ENCODE assay signal across 8 cellular contexts in the genomic region with DNA sequence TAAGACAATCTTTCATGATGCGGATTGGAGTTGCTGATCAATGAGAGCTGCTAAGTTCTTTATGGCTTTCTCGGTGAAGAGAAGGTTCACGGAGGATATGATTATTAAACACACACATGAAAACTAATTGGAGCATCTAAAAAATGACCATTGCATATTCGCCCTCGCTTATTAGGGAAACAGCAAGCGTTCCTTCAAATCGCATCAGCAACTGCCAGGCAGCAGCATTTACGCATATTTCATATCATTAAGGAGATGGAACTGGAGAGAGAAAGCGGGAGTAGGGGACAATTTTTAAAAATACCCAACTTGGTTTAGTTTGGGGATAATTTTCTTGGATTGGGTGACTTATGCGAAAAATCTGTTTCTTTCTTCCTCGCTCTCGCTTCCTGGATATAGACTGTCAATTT. TPM values are rescaled to one million over a fixed set of nuclear protein-coding genes. Genes with fewer than 3 reads are reported as not detected.
DNase-seq lines count a peak whose midpoint lies in the region; ATAC-seq and TF ChIP-seq lines count a peak whose summit lies in the region.

No MANE protein-coding gene starts in this region.

- CTCF ChIA-PET in activated CD4-positive, alpha-beta T cell treated with anti-CD3 and anti-CD28 coated beads for 36 hours (lab: Charles Lee) = interaction anchor here (1.9 kb wide), 1 partner anchor 196 kb away, joined by 5 read pairs; no protein-coding TSS in a partner anchor

- H3K27me3 Mint-ChIP-seq in activated CD4-positive, alpha-beta T cell treated with anti-CD3 and anti-CD28 coated beads for 36 hours = peaks cover 38% of the 10 kb centered on the region
- H3K27me3 Mint-ChIP-seq in activated T-helper 17 cell treated with anti-CD3 and anti-CD28 coated beads, Interleukin-2, amount 50 U/mL, for 72 hours = peaks cover 33% of the 10 kb centered on the region

- intact Hi-C loops in activated CD4-positive, alpha-beta T cell treated with anti-CD3 and anti-CD28 coated beads for 36 hours (cut with DNase I, micrococcal nuclease) = loop anchor here (1.0 to 10.0 kb wide), 11 partner anchors 113 to 959 kb away; a partner anchor contains a TSS

- H3K4me3 Mint-ChIP-seq in activated CD4-positive, alpha-beta T cell treated with anti-CD3 and anti-CD28 coated beads for 36 hours = peak overlapping the region; percentile 80
- peak overlapping the region; percentile 100 for H3K4me3 Mint-ChIP-seq in activated T-helper 17 cell treated with anti-CD3 and anti-CD28 coated beads, Interleukin-2, amount 50 U/mL, for 72 hours

- ATAC-seq in activated CD4-positive, alpha-beta T cell treated with anti-CD3 and anti-CD28 coated beads for 36 hours = no peak
- ATAC-seq in activated T-helper 17 cell treated with anti-CD3 and anti-CD28 coated beads, Interleukin-2, amount 50 U/mL, for 72 hours (replicated peaks) = no peak
- ATAC-seq in thoracic aorta (ENCODE audit: insufficient number of reproducible peaks, low FRiP score, low read depth) = no peak
- ATAC-seq in HG03108 (IDR thresholded peaks at IDR 0.05; ENCODE audit: unreplicated experiment) = no peak
- no peak for ATAC-seq in GM21528 (IDR thresholded peaks at IDR 0.05; ENCODE audit: low FRiP score, unreplicated experiment)

- POLR2A ChIA-PET in activated CD4-positive, alpha-beta T cell treated with anti-CD3 and anti-CD28 coated beads for 36 hours (lab: Charles Lee) = no interaction called here

- no peaks in the 10 kb centered on the region for H3K9me3 Mint-ChIP-seq in activated CD4-positive, alpha-beta T cell treated with anti-CD3 and anti-CD28 coated beads for 36 hours (ENCODE audit: low read depth)
- no peaks in the 10 kb centered on the region for H3K9me3 Mint-ChIP-seq in activated T-helper 17 cell treated with anti-CD3 and anti-CD28 coated beads, Interleukin-2, amount 50 U/mL, for 72 hours

- H3K27ac Mint-ChIP-seq in activated CD4-positive, alpha-beta T cell treated with anti-CD3 and anti-CD28 coated beads for 36 hours = peak overlapping the region; percentile 65
- peak overlapping the region; percentile 72 for H3K27ac Mint-ChIP-seq in activated T-helper 17 cell treated with anti-CD3 and anti-CD28 coated beads, Interleukin-2, amount 50 U/mL, for 72 hours

- H3K27me3 ChIP-seq in kidney epithelial cell (ENCODE audit: control insufficient read depth, insufficient read depth, low read length) (peaks cover 11% of the 10 kb centered on the region), thoracic aorta (replicated peaks; ENCODE audit: insufficient read depth) (no peaks in the 10 kb centered on the region)

- H3K4me1 ChIP-seq in thoracic aorta (ENCODE audit: control insufficient read depth in 1 of 2, low read depth in 2 of 2) = peaks cover 0 to 12% of the 10 kb centered on the region in 2 donors

- no peak for TF ChIP-seq CTCF in kidney epithelial cell (IDR thresholded peaks at IDR 0.05; ENCODE audit: insufficient read depth, low read length, poor library complexity, severe bottlenecking)
- no peak for TF ChIP-seq CTCF in thoracic aorta (IDR thresholded peaks at IDR 0.05)

- H3K36me3 ChIP-seq in kidney epithelial cell (ENCODE audit: control insufficient read depth, insufficient read depth, low read length) = no peaks in the 10 kb centered on the region
- no peaks in the 10 kb centered on the region for H3K36me3 ChIP-seq in thoracic aorta

- DNase-seq in activated CD4-positive, alpha-beta T cell treated with anti-CD3 and anti-CD28 coated beads for 36 hours = no peak
- DNase-seq in activated CD4-positive, alpha-beta T cell treated with anti-CD3 and anti-CD28 coated beads for 48 hours = no peak
- DNase-seq in kidney epithelial cell (ENCODE audit: low read depth) (no peak), thoracic aorta (ENCODE audit: low spot score) (no peak), NCI-H128 (lab: John Stamatoyannopoulos, UW; ENCODE audit: unreplicated experiment) (no peak)

- H3K36me3 Mint-ChIP-seq in activated CD4-positive, alpha-beta T cell treated with anti-CD3 and anti-CD28 coated beads for 36 hours (ENCODE audit: low read depth) = no peaks in the 10 kb centered on the region
- no peaks in the 10 kb centered on the region for H3K36me3 Mint-ChIP-seq in activated T-helper 17 cell treated with anti-CD3 and anti-CD28 coated beads, Interleukin-2, amount 50 U/mL, for 72 hours (ENCODE audit: low read depth)

- H3K4me1 Mint-ChIP-seq in activated CD4-positive, alpha-beta T cell treated with anti-CD3 and anti-CD28 coated beads for 36 hours = peaks cover 12% of the 10 kb centered on the region
- peaks cover 8% of the 10 kb centered on the region for H3K4me1 Mint-ChIP-seq in activated T-helper 17 cell treated with anti-CD3 and anti-CD28 coated beads, Interleukin-2, amount 50 U/mL, for 72 hours

- H3K9me3 ChIP-seq in thoracic aorta = no peaks in the 10 kb centered on the region

- H3K4me3 ChIP-seq in kidney epithelial cell (ENCODE audit: low read depth, low read length) = peak overlapping the region; percentile 66
- peak overlapping the region; percentile 79 for H3K4me3 ChIP-seq in thoracic aorta

- no peak overlapping the region for H3K27ac ChIP-seq in thoracic aorta

RNA-seq across cellular contexts. Expression of a gene that starts 0.7 kb away (rescaled TPM):
- total RNA-seq in activated CD4-positive, alpha-beta T cell treated with anti-CD3 and anti-CD28 coated beads for 36 hours = under 1 TPM; 0.16 to 0.30 TPM
- total RNA-seq in activated T-helper 17 cell treated with anti-CD3 and anti-CD28 coated beads, Interleukin-2, amount 50 U/mL, for 72 hours = 1 to 10 TPM; 1.0 to 1.4 TPM
- total RNA-seq in kidney epithelial cell = 0.63 and 4.7 TPM in 2 replicates
- under 1 TPM; 0.81 to 0.92 TPM for total RNA-seq in thoracic aorta
